8 cellular contexts compared by ENCODE assay signal in the genomic region with DNA sequence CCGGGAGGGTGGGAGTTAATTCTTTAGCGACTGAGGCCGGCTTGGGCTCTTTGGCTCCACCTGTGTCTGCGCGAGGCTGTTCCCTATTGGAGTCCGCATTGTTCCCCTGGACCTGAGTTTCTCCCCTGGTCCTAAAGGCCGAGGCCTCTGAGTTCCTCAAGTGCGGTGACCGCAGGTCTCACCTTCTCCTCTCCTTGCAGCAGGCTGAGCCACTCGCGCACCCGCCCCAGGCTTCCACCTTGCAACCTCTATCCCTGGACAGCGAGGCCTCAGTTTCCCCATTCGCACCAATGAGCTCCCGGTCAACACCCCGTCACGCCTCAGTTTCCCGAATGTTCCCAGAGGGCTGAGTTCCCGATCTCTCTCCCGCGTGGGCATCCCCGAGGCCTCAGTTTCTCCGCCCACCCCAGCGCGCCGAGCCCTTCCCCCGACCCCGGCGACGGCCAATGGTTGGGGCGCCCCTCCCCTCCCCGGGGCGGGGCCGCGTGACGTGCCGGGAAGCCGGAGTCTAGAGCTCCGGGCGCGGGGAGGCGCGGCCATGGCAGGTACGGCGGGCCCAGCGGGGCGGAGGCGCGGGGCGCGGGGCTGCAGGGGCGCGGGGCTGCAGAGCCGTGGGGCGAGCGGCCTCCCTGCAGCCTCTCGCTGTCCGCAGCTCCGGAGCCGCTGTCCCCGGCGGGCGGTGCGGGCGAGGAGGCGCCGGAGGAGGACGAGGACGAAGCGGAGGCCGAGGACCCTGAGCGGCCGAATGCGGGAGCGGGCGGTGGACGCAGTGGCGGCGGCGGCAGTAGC. TPM values are rescaled to one million over a fixed set of nuclear protein-coding genes. Genes with fewer than 3 reads are reported as not detected.
DNase-seq lines count a peak whose midpoint lies in the region; ATAC-seq and TF ChIP-seq lines count a peak whose summit lies in the region.

A gene with protein sequence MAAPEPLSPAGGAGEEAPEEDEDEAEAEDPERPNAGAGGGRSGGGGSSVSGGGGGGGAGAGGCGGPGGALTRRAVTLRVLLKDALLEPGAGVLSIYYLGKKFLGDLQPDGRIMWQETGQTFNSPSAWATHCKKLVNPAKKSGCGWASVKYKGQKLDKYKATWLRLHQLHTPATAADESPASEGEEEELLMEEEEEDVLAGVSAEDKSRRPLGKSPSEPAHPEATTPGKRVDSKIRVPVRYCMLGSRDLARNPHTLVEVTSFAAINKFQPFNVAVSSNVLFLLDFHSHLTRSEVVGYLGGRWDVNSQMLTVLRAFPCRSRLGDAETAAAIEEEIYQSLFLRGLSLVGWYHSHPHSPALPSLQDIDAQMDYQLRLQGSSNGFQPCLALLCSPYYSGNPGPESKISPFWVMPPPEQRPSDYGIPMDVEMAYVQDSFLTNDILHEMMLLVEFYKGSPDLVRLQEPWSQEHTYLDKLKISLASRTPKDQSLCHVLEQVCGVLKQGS (plus strand): TSS at position 507 of the 789 bp plus-strand sequence. CDS start 32 bp downstream, at position 539.

- peak within 1 kb of the TSS; percentile 93 for H3K27ac Mint-ChIP-seq in activated naive CD4-positive, alpha-beta T cell treated with anti-CD3 and anti-CD28 coated beads, Interleukin-2, amount 10 ng/mL, durations not matched to agents 7 days and 5 days

- TF ChIP-seq RAD21 in SK-N-SH (IDR thresholded peaks at IDR 0.05; ENCODE audit: low read length): peak; percentile 21; the same call in 1 of the 2 replicates

- DNase-seq in H4 (ENCODE audit: low spot score) (peak; percentile 59), M059J (ENCODE audit: low read depth) (peak; percentile 82), SK-N-SH (peak; percentile 94), globus pallidus (ENCODE audit: low spot score) (peak; percentile 92), osteoblast (ENCODE audit: insufficient read length, low spot score, missing footprints) (peak; percentile 98), thoracic aorta (ENCODE audit: low spot score) (peak; percentile 55)
- peak; percentile 96 for DNase-seq in activated naive CD4-positive, alpha-beta T cell treated with anti-CD3 and anti-CD28 coated beads, Interleukin-2, amount 10 ng/mL, durations not matched to agents 7 days and 5 days

- H3K9ac ChIP-seq in ES-I3 (ENCODE audit: low read depth, low read length) (peak within 1 kb of the TSS; percentile 90), SK-N-SH (peak within 1 kb of the TSS; percentile 78)

- H3K9me2 ChIP-seq in SK-N-SH: no peaks in the 10 kb centered on the region

- peak within 1 kb of the TSS; percentile 89 for H3K4me3 Mint-ChIP-seq in activated naive CD4-positive, alpha-beta T cell treated with anti-CD3 and anti-CD28 coated beads, Interleukin-2, amount 10 ng/mL, durations not matched to agents 7 days and 5 days

- H3K27ac ChIP-seq in SK-N-SH (ENCODE audit: low read depth in 2 of 2, low read length in 1 of 2) (peak within 1 kb of the TSS; percentile 72 to 91), osteoblast (ENCODE audit: low read depth, low read length) (peak within 1 kb of the TSS; percentile 70), thoracic aorta (peak within 1 kb of the TSS; percentile 85 to 87)

- TF ChIP-seq CTCF in SK-N-SH (IDR thresholded peaks at IDR 0.05): peak; percentile 35; the same call in 1 of the 2 replicates
- TF ChIP-seq CTCF in osteoblast (IDR thresholded peaks at IDR 0.05; ENCODE audit: extremely low read depth, low read depth, low read length): peak; percentile 28
- no peak for TF ChIP-seq CTCF in thoracic aorta (IDR thresholded peaks at IDR 0.05)

- no peaks in the 10 kb centered on the region for H3K9me3 Mint-ChIP-seq in activated naive CD4-positive, alpha-beta T cell treated with anti-CD3 and anti-CD28 coated beads, Interleukin-2, amount 10 ng/mL, durations not matched to agents 7 days and 5 days

- no peaks in the 10 kb centered on the region for H3K36me3 ChIP-seq in ES-I3 (ENCODE audit: insufficient read depth, low read length)
- peaks cover 2 to 6% of the 10 kb centered on the region in 2 experiments for H3K36me3 ChIP-seq in SK-N-SH (replicated peaks in 1 of 2; ENCODE audit: control insufficient read depth in 1 of 2, insufficient read depth in 2 of 2, low read length in 1 of 2)
- H3K36me3 ChIP-seq in osteoblast (ENCODE audit: insufficient read depth, low read length): peaks cover 2% of the 10 kb centered on the region
- no peaks in the 10 kb centered on the region for H3K36me3 ChIP-seq in thoracic aorta

- H3K9me3 ChIP-seq in ES-I3 (ENCODE audit: control insufficient read depth, insufficient read depth, low read length) (no peaks in the 10 kb centered on the region), SK-N-SH (no peaks in the 10 kb centered on the region), osteoblast (ENCODE audit: low read depth, low read length) (no peaks in the 10 kb centered on the region), thoracic aorta (no peaks in the 10 kb centered on the region)

- H3K36me3 Mint-ChIP-seq in activated naive CD4-positive, alpha-beta T cell treated with anti-CD3 and anti-CD28 coated beads, Interleukin-2, amount 10 ng/mL, durations not matched to agents 7 days and 5 days: peaks cover 11% of the 10 kb centered on the region

- no peak for TF ChIP-seq EP300 in SK-N-SH (IDR thresholded peaks at IDR 0.05; ENCODE audit: borderline replicate concordance in 1 of 2, low read depth in 1 of 2, low read length in 1 of 2)

- peaks cover 39% of the 10 kb centered on the region for H3K4me1 Mint-ChIP-seq in activated naive CD4-positive, alpha-beta T cell treated with anti-CD3 and anti-CD28 coated beads, Interleukin-2, amount 10 ng/mL, durations not matched to agents 7 days and 5 days

- under 1% methylated on average over 15 of the region's 80 CpGs for WGBS in SK-N-SH (ENCODE audit: low lambda C conversion rate)

- H3K4me1 ChIP-seq in ES-I3 (ENCODE audit: insufficient read depth, low read length): no peaks in the 10 kb centered on the region
- H3K4me1 ChIP-seq in SK-N-SH (ENCODE audit: control insufficient read depth in 1 of 2, insufficient read depth in 2 of 2, low read depth in 1 of 2, low read length in 1 of 2): peaks cover 0 to 11% of the 10 kb centered on the region in 2 experiments; a peak in 1 of 4 replicates
- H3K4me1 ChIP-seq in osteoblast (ENCODE audit: insufficient read depth, low read length): peaks cover 15% of the 10 kb centered on the region
- peaks cover 8 to 9% of the 10 kb centered on the region in 2 donors for H3K4me1 ChIP-seq in thoracic aorta (ENCODE audit: control insufficient read depth in 1 of 2, low read depth in 2 of 2)

- peak within 1 kb of the TSS; percentile 63 to 69 for H3K4me3 ChIP-seq in SK-N-SH (ENCODE audit: low read depth in 2 of 2, low read length in 1 of 2)
- H3K4me3 ChIP-seq in osteoblast (ENCODE audit: insufficient read depth, low read length): peak within 1 kb of the TSS; percentile 91
- peak within 1 kb of the TSS; percentile 75 for H3K4me3 ChIP-seq in thoracic aorta

- POLR2A ChIA-PET in SK-N-SH (lab: Yijun Ruan, JAX): interaction anchor here (0.8 to 3.6 kb wide), 21 partner anchors 10 to 106 kb away, joined by 3 to 32 read pairs (median 5); a partner anchor contains a TSS

- H3K27me3 Mint-ChIP-seq in activated naive CD4-positive, alpha-beta T cell treated with anti-CD3 and anti-CD28 coated beads, Interleukin-2, amount 10 ng/mL, durations not matched to agents 7 days and 5 days: no peaks in the 10 kb centered on the region

- no peaks in the 10 kb centered on the region for H3F3A ChIP-seq in SK-N-SH (replicated peaks; ENCODE audit: insufficient read depth)

- H2AFZ ChIP-seq in SK-N-SH (ENCODE audit: low read depth): peak within 1 kb of the TSS; percentile 91
- peak within 1 kb of the TSS; percentile 99 for H2AFZ ChIP-seq in osteoblast (ENCODE audit: low read length)

- peak; percentile 56 for ATAC-seq in thoracic aorta (ENCODE audit: insufficient number of reproducible peaks, low FRiP score, low read depth)

- peak within 1 kb of the TSS; percentile 91 for H3K4me2 ChIP-seq in SK-N-SH
- H3K4me2 ChIP-seq in osteoblast (ENCODE audit: insufficient read depth, low read length): peak within 1 kb of the TSS; percentile 100

- CTCF ChIA-PET in SK-N-SH (lab: Yijun Ruan, JAX): interaction anchor here (0.8 to 4.7 kb wide), 15 partner anchors 10 to 111 kb away, joined by 3 to 50 read pairs (median 4); a partner anchor contains a TSS
- CTCF ChIA-PET in activated naive CD4-positive, alpha-beta T cell treated with anti-CD3 and anti-CD28 coated beads, Interleukin-2, amount 10 ng/mL, durations not matched to agents 7 days and 5 days (lab: Charles Lee): interaction anchor here (0.7 to 3.1 kb wide), 8 partner anchors 9 to 95 kb away, joined by 3 to 22 read pairs (median 4); a partner anchor contains a TSS

- no peaks in the 10 kb centered on the region for H3K27me3 ChIP-seq in SK-N-SH (ENCODE audit: insufficient read depth)
- H3K27me3 ChIP-seq in osteoblast (ENCODE audit: insufficient read depth, low read length): no peaks in the 10 kb centered on the region
- H3K27me3 ChIP-seq in thoracic aorta (replicated peaks; ENCODE audit: insufficient read depth): no peaks in the 10 kb centered on the region

- 0 out of 2 replicates have a peak, but pooled peaks cover 5% of the 10 kb centered on the region for H3K79me2 ChIP-seq in SK-N-SH (ENCODE audit: insufficient read depth)
- H3K79me2 ChIP-seq in osteoblast (ENCODE audit: insufficient read depth, low read length): no peaks in the 10 kb centered on the region

- H4K20me1 ChIP-seq in SK-N-SH (ENCODE audit: insufficient read depth) (no peaks in the 10 kb centered on the region), osteoblast (ENCODE audit: insufficient read depth, low read length) (no peaks in the 10 kb centered on the region)

TF ChIP-seq in SK-N-SH, 30 proteins besides CTCF, POLR2A, EP300 and RAD21 (continues in another document):
- TF ChIP-seq EZH2phosphoT487 (IDR thresholded peaks at IDR 0.05; ENCODE audit: borderline replicate concordance, low read depth) (no peak), TAF1 (IDR thresholded peaks at IDR 0.05; ENCODE audit: borderline replicate concordance, low read depth, low read length) (0 out of 2 replicates have a peak, but pooled peaks have one; percentile 34)

RNA-seq across cellular contexts. Expression of the gene that starts here (rescaled TPM):
- 1.7 and 2.9 TPM in 2 replicates for total RNA-seq in H4 (2014; rRNA removed; shearing (Covaris generic))
- total RNA-seq in M059J (2014; rRNA removed; shearing (Covaris generic)): 6.3 and 9.9 TPM in 2 replicates
- 18.7 and 21.3 TPM in 2 replicates for polyA plus RNA-seq in SK-N-SH (2012; rRNA removed)
- polyA plus RNA-seq in SK-N-SH (2012; cell fraction: cytosol; rRNA removed): 9.7 and 14.7 TPM in 2 replicates
- 23.4 and 26.0 TPM in 2 replicates for polyA plus RNA-seq in SK-N-SH (2012; cell fraction: nucleus; rRNA removed)
- total RNA-seq in osteoblast (6.8 and 6.9 TPM in 2 replicates), thoracic aorta (10 to 100 TPM in 1 of 2 donors, 1 to 10 TPM in 1; 5.8 to 10.8 TPM)

Comparison
In these comparisons a context has a peak if more than half of its experiments do, and no peak if none do; other contexts are left out.
1. Peak in every context shown above with its lines: DNase-seq, ATAC-seq, H3K4me3 ChIP-seq and H3K27ac ChIP-seq.